In the genomic region with DNA sequence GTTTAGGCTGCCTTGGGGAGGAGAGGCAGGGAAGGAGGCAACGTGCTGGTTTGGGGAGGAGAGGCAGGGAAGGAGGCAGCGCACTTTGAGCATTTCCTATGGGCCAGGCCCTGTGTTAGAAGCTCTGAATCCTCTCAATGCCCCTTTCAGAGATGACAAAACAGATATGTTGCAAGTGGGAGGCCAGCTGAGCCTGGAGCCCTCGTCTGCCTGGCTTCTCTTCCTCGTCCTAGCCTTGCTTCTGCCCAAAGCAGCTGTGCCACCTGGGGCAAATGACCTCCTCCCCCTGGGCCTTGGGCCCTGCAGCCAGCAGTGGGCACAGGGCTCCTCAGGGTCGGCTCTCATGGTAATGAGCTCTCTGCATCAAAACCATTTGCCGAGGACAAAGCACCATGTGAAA, we compare ENCODE assay signal across 18 cellular contexts. TPM values are rescaled to one million over a fixed set of nuclear protein-coding genes. Genes with fewer than 3 reads are reported as not detected.
DNase-seq lines count a peak whose midpoint lies in the region; ATAC-seq and TF ChIP-seq lines count a peak whose summit lies in the region.
"Had no signal": no experiment of that assay in that cellular context is flagged by ENCODE, and none has a peak within 500 bp of the region (broad histone marks: within the 10 kb centered on the region; RNA-seq: fewer than 3 reads in every experiment).

No MANE protein-coding gene starts in this region.

- DNase-seq in Right ventricle myocardium inferior (ENCODE audit: missing footprints) = peak; percentile 53
- no peak for DNase-seq in left ventricle myocardium superior
- DNase-seq in MV-4-11 (lab: John Stamatoyannopoulos, UW) = peak; percentile 54
- DNase-seq in stimulated activated naive B cell treated with anti-CD40 and anti-IgM and Interleukin-4, amounts not matched to agents 10 μg/mL and 1 μg/mL and 100 μg/mL, for 72 hours = no peak
- no peak for DNase-seq in NCI-H2171 (lab: John Stamatoyannopoulos, UW)
- DNase-seq in HuH-7.5 (ENCODE audit: low spot score) = no peak
- DNase-seq: activated CD4-positive, alpha-beta T cell treated with anti-CD3 and anti-CD28 coated beads for 1 hour; activated T-cell treated with anti-CD3 and anti-CD28 coated beads, Interleukin-2, amount 50 U/mL, for 1 hour; DMS 273 treated with DMSO at 0.1 percent for 48 hours; head of caudate nucleus; NCI-H1436; NCI-H82; posterior cingulate gyrus; stimulated activated CD4-positive, alpha-beta T cell treated with anti-CD3 and anti-CD28 coated beads, Interleukin-4, amount 100 ng/mL, for 24 hours had no signal

- peaks cover 16% of the 10 kb centered on the region for H3K4me1 Mint-ChIP-seq in activated naive CD8-positive, alpha-beta T cell (ENCODE audit: low read depth)
- H3K4me1 Mint-ChIP-seq in stimulated activated naive B cell treated with anti-CD40 and anti-IgM and Interleukin-4, amounts not matched to agents 10 μg/mL and 1 μg/mL and 100 μg/mL, for 72 hours = peaks cover 42 to 64% of the 10 kb centered on the region in 2 donors
- H3K4me1 Mint-ChIP-seq: central memory CD8-positive, alpha-beta T cell had no signal

- no peak overlapping the region for H3K27ac Mint-ChIP-seq in activated naive CD8-positive, alpha-beta T cell
- H3K27ac Mint-ChIP-seq in stimulated activated naive B cell treated with anti-CD40 and anti-IgM and Interleukin-4, amounts not matched to agents 10 μg/mL and 1 μg/mL and 100 μg/mL, for 72 hours = peak overlapping the region; percentile 84
- H3K27ac Mint-ChIP-seq: H9 had no signal

- intact Hi-C loops in Right ventricle myocardium inferior (cut with DNase I) = no loop called here
- intact Hi-C loops in left ventricle myocardium superior (cut with micrococcal nuclease) = no loop called here

- H3K27me3 Mint-ChIP-seq in activated naive CD8-positive, alpha-beta T cell = no peaks in the 10 kb centered on the region
- H3K27me3 Mint-ChIP-seq in stimulated activated naive B cell treated with anti-CD40 and anti-IgM and Interleukin-4, amounts not matched to agents 10 μg/mL and 1 μg/mL and 100 μg/mL, for 72 hours = peaks cover 16 to 22% of the 10 kb centered on the region in 2 donors

- peak overlapping the region; percentile 78 for H3K4me3 Mint-ChIP-seq in activated naive CD8-positive, alpha-beta T cell
- peak overlapping the region; percentile 56 to 66 for H3K4me3 Mint-ChIP-seq in stimulated activated naive B cell treated with anti-CD40 and anti-IgM and Interleukin-4, amounts not matched to agents 10 μg/mL and 1 μg/mL and 100 μg/mL, for 72 hours
- H3K4me3 Mint-ChIP-seq: central memory CD8-positive, alpha-beta T cell had no signal

- no peaks in the 10 kb centered on the region for H3K36me3 Mint-ChIP-seq in activated naive CD8-positive, alpha-beta T cell
- H3K36me3 Mint-ChIP-seq in stimulated activated naive B cell treated with anti-CD40 and anti-IgM and Interleukin-4, amounts not matched to agents 10 μg/mL and 1 μg/mL and 100 μg/mL, for 72 hours = no peaks in the 10 kb centered on the region

- ATAC-seq in Right ventricle myocardium inferior (no peak), left ventricle myocardium superior (no peak), SK-N-SH treated with all-trans-retinoic acid at 6 μM for 48 hours (no peak)
- ATAC-seq in stimulated activated naive B cell treated with anti-CD40 and anti-IgM and Interleukin-4, amounts not matched to agents 10 μg/mL and 1 μg/mL and 100 μg/mL, for 72 hours (replicated peaks) = peak in 1 of 2 donors; percentile 1

- H3K9me3 Mint-ChIP-seq in activated naive CD8-positive, alpha-beta T cell (ENCODE audit: low read depth) = no peaks in the 10 kb centered on the region
- H3K9me3 Mint-ChIP-seq in stimulated activated naive B cell treated with anti-CD40 and anti-IgM and Interleukin-4, amounts not matched to agents 10 μg/mL and 1 μg/mL and 100 μg/mL, for 72 hours = no peaks in the 10 kb centered on the region
- H3K9me3 Mint-ChIP-seq: central memory CD8-positive, alpha-beta T cell; H9 had no signal

TF ChIP-seq in SK-N-SH treated with all-trans-retinoic acid at 6 μM for 48 hours, 23 proteins besides CTCF, POLR2A, EP300 and RAD21:
- no peak for TF ChIP-seq ISL1 (CRISPR knock-in tag; IDR thresholded peaks at IDR 0.05)

RNA-seq across cellular contexts. Expression of gene LRRC32, which starts 15.3 kb away (rescaled TPM):
- 32.5 TPM for total RNA-seq in Right ventricle myocardium inferior
- 30.8 TPM for total RNA-seq in left ventricle myocardium superior

Comparison
In these comparisons a context has a peak if more than half of its experiments do, and no peak if none do; other contexts are left out.
1. DNase-seq: peak in Right ventricle myocardium inferior (single experiment) and MV-4-11 (single experiment); none in left ventricle myocardium superior (single experiment), stimulated activated naive B cell treated with anti-CD40 and anti-IgM and Interleukin-4, amounts not matched to agents 10 μg/mL and 1 μg/mL and 100 μg/mL, for 72 hours (single experiment), NCI-H2171 (single experiment) and HuH-7.5 (single experiment).